Comparison of ENCODE assay signal across 13 cellular contexts in genomic region chr6:90183587-90184333, GRCh38.
DNase-seq lines count a peak whose midpoint lies in the region; ATAC-seq, FAIRE-seq and TF ChIP-seq lines count a peak whose summit lies in the region.
"Had no signal": no experiment of that assay in that cellular context is flagged by ENCODE, and none has a peak within 500 bp of the region (broad histone marks: within the 10 kb centered on the region; RNA-seq: fewer than 3 reads in every experiment).

No MANE protein-coding gene starts in this region.

- no peak for ATAC-seq in activated naive CD4-positive, alpha-beta T cell treated with anti-CD3 and anti-CD28 coated beads, Interleukin-2, amount 50 U/mL, for 72 hours
- no peak for ATAC-seq in activated CD8-positive, alpha-beta T cell treated with anti-CD3 and anti-CD28 coated beads for 36 hours
- ATAC-seq in left colon = peak; percentile 59

- no peaks in the 10 kb centered on the region for H3F3A ChIP-seq in PC-9 (ENCODE audit: insufficient read depth, low read depth)

- no peak overlapping the region for H3K4me2 ChIP-seq in PC-9

- TF ChIP-seq POLR2A in spleen (IDR thresholded peaks at IDR 0.05) (no peak), GM12891 (IDR thresholded peaks at IDR 0.05; ENCODE audit: low read depth, low read length) (no peak)

- H3K27me3 ChIP-seq in spleen (replicated peaks in 1 of 7) (no peaks in the 10 kb centered on the region), PC-9 (ENCODE audit: insufficient read depth, low read depth) (no peaks in the 10 kb centered on the region)

- no peaks in the 10 kb centered on the region for H3K9me2 ChIP-seq in PC-9 (ENCODE audit: insufficient read depth)

- H3K36me3 ChIP-seq in spleen (no peaks in the 10 kb centered on the region), PC-9 (ENCODE audit: low read depth) (no peaks in the 10 kb centered on the region)

- H4K20me1 ChIP-seq in PC-9 (ENCODE audit: insufficient read depth) = no peaks in the 10 kb centered on the region

- H2AFZ ChIP-seq in PC-9 = no peak overlapping the region

- POLR2A ChIA-PET in activated CD8-positive, alpha-beta T cell treated with anti-CD3 and anti-CD28 coated beads for 36 hours (lab: Charles Lee) = interaction anchor here (1.2 to 3.7 kb wide), 3 partner anchors 23 to 51 kb away, joined by 3 to 16 read pairs (median 3); no protein-coding TSS in a partner anchor
- POLR2A ChIA-PET in PC-9 (lab: Charles Lee; ENCODE audit: unreplicated experiment) = no interaction called here

- H3K4me1 ChIP-seq in spleen = peaks cover 18 to 78% (median 49%) of the 10 kb centered on the region in 6 donors
- H3K4me1 ChIP-seq in PC-9 (replicated peaks; ENCODE audit: insufficient read depth) = no peaks in the 10 kb centered on the region

- WGBS in spleen, 5 donors = 40 to 61% (median 49%) methylated on average over 3 of the region's 3 CpGs

- no peaks in the 10 kb centered on the region for H3K9me3 Mint-ChIP-seq in activated naive CD4-positive, alpha-beta T cell treated with anti-CD3 and anti-CD28 coated beads, Interleukin-2, amount 50 U/mL, for 72 hours
- peaks cover 2% of the 10 kb centered on the region for H3K9me3 Mint-ChIP-seq in activated CD8-positive, alpha-beta T cell treated with anti-CD3 and anti-CD28 coated beads for 36 hours
- H3K9me3 Mint-ChIP-seq in nephron progenitor cell = peaks cover 3% of the 10 kb centered on the region

- no peak for DNase-seq in activated naive CD4-positive, alpha-beta T cell treated with anti-CD3 and anti-CD28 coated beads, Interleukin-2, amount 50 U/mL, for 72 hours (ENCODE audit: low spot score in 2 of 2)
- no peak for DNase-seq in activated naive CD4-positive, alpha-beta T cell (lab: John Stamatoyannopoulos, UW)
- no peak for DNase-seq in activated CD8-positive, alpha-beta T cell treated with anti-CD3 and anti-CD28 coated beads for 36 hours
- DNase-seq in left colon = no peak
- no peak for DNase-seq in spleen
- DNase-seq in GM12891 (ENCODE audit: insufficient read length, low spot score) = no peak
- DNase-seq in nephron progenitor cell = no peak
- DNase-seq in PC-9 = no peak
- DNase-seq: EL, NCI-H1930, NCI-H774, SHP77 had no signal

- CTCF ChIA-PET in activated CD8-positive, alpha-beta T cell treated with anti-CD3 and anti-CD28 coated beads for 36 hours (lab: Charles Lee) = interaction anchor here (0.5 to 3.6 kb wide), 11 partner anchors 14 to 243 kb away, joined by 3 to 18 read pairs (median 3); no protein-coding TSS in a partner anchor
- CTCF ChIA-PET in PC-9 (lab: Charles Lee) = no interaction called here

- H3K4me3 Mint-ChIP-seq in activated CD8-positive, alpha-beta T cell treated with anti-CD3 and anti-CD28 coated beads for 36 hours = peak overlapping the region; percentile 56
- no peak overlapping the region for H3K4me3 Mint-ChIP-seq in nephron progenitor cell

- intact Hi-C loops in activated CD8-positive, alpha-beta T cell treated with anti-CD3 and anti-CD28 coated beads for 36 hours (cut with micrococcal nuclease) = no loop called here
- intact Hi-C loops in left colon (cut with DNase I, micrococcal nuclease) (no loop called here), spleen (cut with DNase I; ENCODE audit: low total_unique reads) (no loop called here), PC-9 (cut with micrococcal nuclease; ENCODE audit: unreplicated experiment) (loop anchor here (5.0 to 10.0 kb wide), 2 partner anchors 114 to 231 kb away; partner anchors contain the start of gene BACH2)

- no TSS peak for BruUV-seq in PC-9 (replicated peaks; lab: Mats Ljungman, UMichigan)

- no peaks in the 10 kb centered on the region for H3K79me2 ChIP-seq in PC-9 (ENCODE audit: low read depth)

- peak overlapping the region in 7 of 8 donors; percentile 12 to 78 (median 52) for H3K27ac ChIP-seq in spleen
- no peak overlapping the region for H3K27ac ChIP-seq in PC-9

- H3K36me3 Mint-ChIP-seq in activated naive CD4-positive, alpha-beta T cell treated with anti-CD3 and anti-CD28 coated beads, Interleukin-2, amount 50 U/mL, for 72 hours = peaks cover 0 to 20% of the 10 kb centered on the region in 2 donors
- peaks cover 52% of the 10 kb centered on the region for H3K36me3 Mint-ChIP-seq in activated CD8-positive, alpha-beta T cell treated with anti-CD3 and anti-CD28 coated beads for 36 hours (ENCODE audit: low read depth)
- peaks cover 5% of the 10 kb centered on the region for H3K36me3 Mint-ChIP-seq in nephron progenitor cell (ENCODE audit: low read depth)

- FAIRE-seq in GM12891 (lab: Jason Lieb, UNC) = no peak
- FAIRE-seq: bronchial epithelial cell had no signal

- H3K9me3 ChIP-seq in spleen (peaks cover 0 to 4% (median 0%) of the 10 kb centered on the region in 8 donors), PC-9 (ENCODE audit: insufficient read depth, low read depth) (no peaks in the 10 kb centered on the region)

- H3K27ac Mint-ChIP-seq in activated naive CD4-positive, alpha-beta T cell treated with anti-CD3 and anti-CD28 coated beads, Interleukin-2, amount 50 U/mL, for 72 hours = peak overlapping the region; percentile 72 to 75
- peak overlapping the region; percentile 88 for H3K27ac Mint-ChIP-seq in activated CD8-positive, alpha-beta T cell treated with anti-CD3 and anti-CD28 coated beads for 36 hours
- no peak overlapping the region for H3K27ac Mint-ChIP-seq in nephron progenitor cell

- no peaks in the 10 kb centered on the region for H3K27me3 Mint-ChIP-seq in activated CD8-positive, alpha-beta T cell treated with anti-CD3 and anti-CD28 coated beads for 36 hours
- H3K27me3 Mint-ChIP-seq in nephron progenitor cell (ENCODE audit: low read depth, poor library complexity) = no peaks in the 10 kb centered on the region

- TF ChIP-seq CTCF in activated CD8-positive, alpha-beta T cell treated with anti-CD3 and anti-CD28 coated beads for 36 hours (IDR thresholded peaks at IDR 0.05) = no peak
- TF ChIP-seq CTCF in spleen (IDR thresholded peaks at IDR 0.05 in 8 of 11, conservative IDR thresholded peaks at IDR 0.05 in 3 of 11) (no peak), nephron progenitor cell (IDR thresholded peaks at IDR 0.05) (no peak), PC-9 (conservative IDR thresholded peaks at IDR 0.05) (no peak)

- peaks cover 74% of the 10 kb centered on the region for H3K4me1 Mint-ChIP-seq in activated CD8-positive, alpha-beta T cell treated with anti-CD3 and anti-CD28 coated beads for 36 hours (ENCODE audit: low read depth)
- peaks cover 10% of the 10 kb centered on the region for H3K4me1 Mint-ChIP-seq in nephron progenitor cell

- H3K4me3 ChIP-seq in spleen = no peak overlapping the region
- H3K4me3 ChIP-seq in PC-9 = no peak overlapping the region

TF ChIP-seq in GM12891, 5 proteins besides CTCF, POLR2A, EP300 and RAD21:
- TF ChIP-seq TAF1 (IDR thresholded peaks at IDR 0.05; ENCODE audit: low read depth, low read length) = no peak
